Comparison of ENCODE assay signal across 1 cellular context in genomic region chr6:6591778-6592388, GRCh38.
TF ChIP-seq lines count a peak whose summit lies in the region.

No MANE protein-coding gene starts in this region.

TF ChIP-seq in GM12878, 131 proteins besides CTCF, POLR2A, EP300 and RAD21 (continued from another document and continues in another):
- TF ChIP-seq CUX1 (IDR thresholded peaks at IDR 0.05; ENCODE audit: insufficient replicate concordance, low read depth, low read length), result no peak
- TF ChIP-seq NBN (IDR thresholded peaks at IDR 0.05), result peak; percentile 86; the same call in 1 of the 2 replicates
- TF ChIP-seq USF2 (IDR thresholded peaks at IDR 0.05; ENCODE audit: borderline replicate concordance, low read depth, low read length), result no peak
- TF ChIP-seq CREB1 (IDR thresholded peaks at IDR 0.05; ENCODE audit: low read depth), result no peak
- no peak for TF ChIP-seq SUPT20H (IDR thresholded peaks at IDR 0.05; ENCODE audit: borderline replicate concordance, control insufficient read depth, low read depth, low read length)
- 0 out of 2 replicates have a peak, but pooled peaks have one; percentile 30 for TF ChIP-seq PAX5 (IDR thresholded peaks at IDR 0.05; ENCODE audit: borderline replicate concordance, low read depth, low read length)
- no peak for TF ChIP-seq NFYA (IDR thresholded peaks at IDR 0.05; ENCODE audit: borderline replicate concordance, low read depth, low read length)
- TF ChIP-seq MEF2A (IDR thresholded peaks at IDR 0.05; ENCODE audit: insufficient read depth, low read depth, low read length), result peak; percentile 63; the same call in 1 of the 2 replicates
- no peak for TF ChIP-seq TCF3 (IDR thresholded peaks at IDR 0.05; ENCODE audit: borderline replicate concordance, insufficient read depth, low read depth, low read length)
- peak; percentile 39; the same call in 1 of the 2 replicates for TF ChIP-seq ZNF217 (IDR thresholded peaks at IDR 0.05)
- TF ChIP-seq TCF7 (IDR thresholded peaks at IDR 0.05; ENCODE audit: borderline replicate concordance), result 0 out of 2 replicates have a peak, but pooled peaks have one; percentile 5
- TF ChIP-seq RB1 (IDR thresholded peaks at IDR 0.05; ENCODE audit: borderline replicate concordance), result 0 out of 2 replicates have a peak, but pooled peaks have one; percentile 22
- TF ChIP-seq ZNF622 (IDR thresholded peaks at IDR 0.05), result no peak
- peak; percentile 92 for TF ChIP-seq YY1 (IDR thresholded peaks at IDR 0.05; ENCODE audit: low read depth, low read length)
- no peak for TF ChIP-seq JUND (IDR thresholded peaks at IDR 0.05; ENCODE audit: low read depth, low read length)
- TF ChIP-seq IKZF1 (conservative IDR thresholded peaks at IDR 0.05), result peak; percentile 93
- TF ChIP-seq CHD2 (IDR thresholded peaks at IDR 0.05; ENCODE audit: borderline replicate concordance, low read depth, low read length), result peak; percentile 59; the same call in 1 of the 2 replicates
- peak; percentile 37 for TF ChIP-seq BCL3 (IDR thresholded peaks at IDR 0.05; ENCODE audit: borderline replicate concordance, insufficient read depth, low read depth, low read length, poor library complexity, severe bottlenecking)
- TF ChIP-seq IRF4 (IDR thresholded peaks at IDR 0.05; ENCODE audit: low read depth, low read length), result peak; percentile 41; the same call in 1 of the 2 replicates
- TF ChIP-seq MTA2 (IDR thresholded peaks at IDR 0.05; ENCODE audit: low read depth), result peak; percentile 61
- 0 out of 2 replicates have a peak, but pooled peaks have one; percentile 43 for TF ChIP-seq HDGF (IDR thresholded peaks at IDR 0.05)
- TF ChIP-seq RCOR1 (conservative IDR thresholded peaks at IDR 0.05; ENCODE audit: low read depth, low read length), result 0 out of 2 replicates have a peak, but pooled peaks have one; percentile 58
- peak; percentile 85 for TF ChIP-seq MLLT1 (IDR thresholded peaks at IDR 0.05)
- TF ChIP-seq TBL1XR1 (IDR thresholded peaks at IDR 0.05; ENCODE audit: low read depth, low read length), result no peak
- TF ChIP-seq SUZ12 (IDR thresholded peaks at IDR 0.05; ENCODE audit: unreplicated experiment), result no peak
- no peak; the same call in 1 of the 2 replicates for TF ChIP-seq BACH1 (IDR thresholded peaks at IDR 0.05; ENCODE audit: borderline replicate concordance)
- TF ChIP-seq PKNOX1 (IDR thresholded peaks at IDR 0.05), result peak; percentile 20; the same call in 1 of the 2 replicates
- TF ChIP-seq SMAD1 (IDR thresholded peaks at IDR 0.05; ENCODE audit: low read depth, partially characterized antibody), result no peak
- TF ChIP-seq ZBED1 (IDR thresholded peaks at IDR 0.05; ENCODE audit: borderline replicate concordance), result peak; percentile 50; the same call in 1 of the 2 replicates
- TF ChIP-seq IRF5 (IDR thresholded peaks at IDR 0.05; ENCODE audit: borderline replicate concordance), result no peak
- TF ChIP-seq SMAD5 (IDR thresholded peaks at IDR 0.05; ENCODE audit: low read depth), result 0 out of 2 replicates have a peak, but pooled peaks have one; percentile 36
- no peak for TF ChIP-seq LARP7 (IDR thresholded peaks at IDR 0.05)
- TF ChIP-seq POU2F2 (IDR thresholded peaks at IDR 0.05; ENCODE audit: borderline replicate concordance, low read depth, low read length), result peak; percentile 39; the same call in 1 of the 3 replicates
- 0 out of 2 replicates have a peak, but pooled peaks have one; percentile 45 for TF ChIP-seq ESRRA (IDR thresholded peaks at IDR 0.05; ENCODE audit: low read length)
- peak; percentile 35; the same call in 1 of the 2 replicates for TF ChIP-seq MAX (IDR thresholded peaks at IDR 0.05; ENCODE audit: low read depth, low read length)
- 0 out of 2 replicates have a peak, but pooled peaks have one; percentile 41 for TF ChIP-seq HDAC2 (IDR thresholded peaks at IDR 0.05)
- peak; percentile 81 for TF ChIP-seq EED (IDR thresholded peaks at IDR 0.05; ENCODE audit: low read depth)
- TF ChIP-seq RUNX3 (IDR thresholded peaks at IDR 0.05; ENCODE audit: low read length), result no peak
- peak; percentile 89 for TF ChIP-seq DPF2 (IDR thresholded peaks at IDR 0.05)
- no peak for TF ChIP-seq HSF1 (IDR thresholded peaks at IDR 0.05; ENCODE audit: low read depth, low read length)
- TF ChIP-seq TARDBP (IDR thresholded peaks at IDR 0.05; ENCODE audit: borderline replicate concordance), result no peak
- TF ChIP-seq RAD51 (IDR thresholded peaks at IDR 0.05), result no peak
- TF ChIP-seq NR2F1 (conservative IDR thresholded peaks at IDR 0.05), result no peak; the same call in 1 of the 2 replicates
- TF ChIP-seq STAT3 (IDR thresholded peaks at IDR 0.05; ENCODE audit: low read depth, low read length), result no peak
- peak; percentile 93 to 94 for TF ChIP-seq IKZF2 (IDR thresholded peaks at IDR 0.05)
- no peak for TF ChIP-seq HCFC1 (IDR thresholded peaks at IDR 0.05; ENCODE audit: low read length)
- TF ChIP-seq CREM (IDR thresholded peaks at IDR 0.05; ENCODE audit: low read depth), result peak; percentile 63; the same call in 1 of the 2 replicates
- TF ChIP-seq ATF7 (IDR thresholded peaks at IDR 0.05; ENCODE audit: low read depth), result peak; percentile 84; the same call in 1 of the 2 replicates
- 0 out of 2 replicates have a peak, but pooled peaks have one; percentile 47 for TF ChIP-seq POLR2AphosphoS2 (IDR thresholded peaks at IDR 0.05; ENCODE audit: low read depth, low read length)
- no peak for TF ChIP-seq E2F8 (IDR thresholded peaks at IDR 0.05; ENCODE audit: low read depth, partially characterized antibody)
- TF ChIP-seq PML (IDR thresholded peaks at IDR 0.05; ENCODE audit: low read length), result no peak
- TF ChIP-seq ZZZ3 (IDR thresholded peaks at IDR 0.05; ENCODE audit: control insufficient read depth, insufficient read length, low read depth), result no peak
- peak; percentile 93 for TF ChIP-seq SPI1 (IDR thresholded peaks at IDR 0.05; ENCODE audit: borderline replicate concordance, insufficient read depth, low read depth, low read length)
- TF ChIP-seq CBX3 (IDR thresholded peaks at IDR 0.05; ENCODE audit: borderline replicate concordance, low read depth), result no peak
